ENCODE assay signal across 30 cellular contexts in genomic region chr12:60168441-60168840, GRCh38.
A peak's percentile ranks its signal among the peaks of the same experiment; 100 is the strongest.
DNase-seq lines count a peak whose midpoint lies in the region; ATAC-seq, FAIRE-seq and TF ChIP-seq lines count a peak whose summit lies in the region.
"Had no signal": no experiment of that assay in that cellular context is flagged by ENCODE, and none has a peak within 500 bp of the region (broad histone marks: within the 10 kb centered on the region; RNA-seq: fewer than 3 reads in every experiment).

No MANE protein-coding gene starts in this region.

- H3K27ac ChIP-seq in 22Rv1 = peak overlapping the region; percentile 84
- no peak overlapping the region for H3K27ac ChIP-seq in K562 (ENCODE audit: extremely low read depth, low read depth, low read length)
- no peak overlapping the region for H3K27ac ChIP-seq in CD8-positive, alpha-beta T cell (ENCODE audit: low read depth, low read length)
- H3K27ac ChIP-seq in Peyer's patch = no peak overlapping the region
- H3K27ac ChIP-seq: gastroesophageal sphincter, lower lobe of right lung, neutrophil, SJCRH30, stomach had no signal

- no peaks in the 10 kb centered on the region for H3K36me3 Mint-ChIP-seq in CD8-positive, alpha-beta T cell
- H3K36me3 Mint-ChIP-seq: activated naive CD4-positive, alpha-beta T cell treated with anti-CD3 and anti-CD28 coated beads, Interleukin-2, amount 10 ng/mL, durations not matched to agents 7 days and 5 days; brain; CD8-positive, alpha-beta memory T cell; IgD-negative memory B cell; naive thymus-derived CD4-positive, alpha-beta T cell had no signal

- no peak for TF ChIP-seq EP300 in K562 (IDR thresholded peaks at IDR 0.05; ENCODE audit: low read length)

- H3K4me1 ChIP-seq in K562 (replicated peaks in 1 of 2; ENCODE audit: control insufficient read depth in 2 of 2, insufficient read depth in 2 of 2, low read length in 2 of 2) (no peaks in the 10 kb centered on the region; a peak in 1 of 5 replicates), Peyer's patch (no peaks in the 10 kb centered on the region)
- H3K4me1 ChIP-seq in CD8-positive, alpha-beta T cell (ENCODE audit: insufficient read depth, low read length) = no peaks in the 10 kb centered on the region
- H3K4me1 ChIP-seq: gastroesophageal sphincter, lower lobe of right lung, SJCRH30, stomach had no signal

- H3K4me1 Mint-ChIP-seq in CD8-positive, alpha-beta T cell (ENCODE audit: low read depth) = no peaks in the 10 kb centered on the region
- H3K4me1 Mint-ChIP-seq: activated CD4-positive, alpha-beta T cell treated with anti-CD3 and anti-CD28 coated beads for 36 hours; activated naive CD4-positive, alpha-beta T cell treated with anti-CD3 and anti-CD28 coated beads, Interleukin-2, amount 10 ng/mL, durations not matched to agents 7 days and 5 days; B cell; CD8-positive, alpha-beta memory T cell; IgD-negative memory B cell; naive thymus-derived CD4-positive, alpha-beta T cell had no signal

- H2AFZ ChIP-seq in K562 (ENCODE audit: low read depth, low read length) = 0 out of 2 replicates have a peak overlapping the region, but pooled peaks have one; percentile 14

- H3K4me2 ChIP-seq in K562 (ENCODE audit: insufficient read depth, low read length) = no peak overlapping the region

- no peaks in the 10 kb centered on the region for H3K79me2 ChIP-seq in K562 (ENCODE audit: control insufficient read depth, insufficient read depth, low read length)

- H3K9me3 Mint-ChIP-seq in CD8-positive, alpha-beta T cell = peaks cover 3% of the 10 kb centered on the region
- H3K9me3 Mint-ChIP-seq: brain had no signal

- intact Hi-C loops in K562 (cut with micrococcal nuclease) = no loop called here
- intact Hi-C loops in CD8-positive, alpha-beta T cell (cut with DNase I, micrococcal nuclease) = no loop called here

- in situ Hi-C loops in K562 (cut with MboI) = no loop called here

- no peaks in the 10 kb centered on the region for H3K9me3 ChIP-seq in K562 (replicated peaks; ENCODE audit: control insufficient read depth, insufficient read depth, low read depth, low read length)
- no peaks in the 10 kb centered on the region for H3K9me3 ChIP-seq in CD8-positive, alpha-beta T cell (ENCODE audit: low read length)
- H3K9me3 ChIP-seq in Peyer's patch = no peaks in the 10 kb centered on the region
- H3K9me3 ChIP-seq: gastroesophageal sphincter, lower lobe of right lung, neutrophil, SJCRH30, stomach had no signal

- H3K9me1 ChIP-seq in K562 (ENCODE audit: control insufficient read depth, insufficient read depth, low read length) = no peaks in the 10 kb centered on the region

- TF ChIP-seq RAD21 in K562 (CRISPR knock-in tag; conservative IDR thresholded peaks at IDR 0.05 in 1 of 2, IDR thresholded peaks at IDR 0.05 in 1 of 2) = no peak

- H3K27me3 ChIP-seq in K562 (ENCODE audit: control insufficient read depth in 2 of 2, insufficient read depth in 2 of 2, low read length in 2 of 2) = no peaks in the 10 kb centered on the region
- H3K27me3 ChIP-seq in CD8-positive, alpha-beta T cell (ENCODE audit: insufficient read depth, low read length) = no peaks in the 10 kb centered on the region
- no peaks in the 10 kb centered on the region for H3K27me3 ChIP-seq in Peyer's patch
- H3K27me3 ChIP-seq: gastroesophageal sphincter, neutrophil, SJCRH30, stomach had no signal

- no peak overlapping the region for H3K27ac Mint-ChIP-seq in CD8-positive, alpha-beta T cell
- H3K27ac Mint-ChIP-seq: activated CD4-positive, alpha-beta T cell treated with anti-CD3 and anti-CD28 coated beads for 36 hours; activated CD8-positive, alpha-beta T cell treated with anti-CD3 and anti-CD28 coated beads, Interleukin-2, amount 10 ng/mL, durations not matched to agents 7 days and 5 days; activated naive CD4-positive, alpha-beta T cell treated with anti-CD3 and anti-CD28 coated beads, Interleukin-2, amount 10 ng/mL, durations not matched to agents 7 days and 5 days; B cell; brain; CD8-positive, alpha-beta memory T cell; IgD-negative memory B cell; naive thymus-derived CD4-positive, alpha-beta T cell had no signal

- H3K4me3 ChIP-seq in K562 (no peak overlapping the region), Peyer's patch (no peak overlapping the region)
- H3K4me3 ChIP-seq in CD8-positive, alpha-beta T cell (ENCODE audit: low read depth, low read length) = no peak overlapping the region
- H3K4me3 ChIP-seq: gastroesophageal sphincter, lower lobe of right lung, SJCRH30, stomach had no signal

- WGBS in K562 (ENCODE audit: insufficient coverage, low coverage, missing lambda C conversion rate) = 34% methylated on average over 5 of the region's 5 CpGs

- BruUV-seq in K562 (replicated peaks; lab: Mats Ljungman, UMichigan) = no TSS peak

- CTCF ChIA-PET in K562 (lab: Yijun Ruan, JAX; ENCODE audit: low intra/inter-chr PET ratio) = no interaction called here
- CTCF ChIA-PET in CD8-positive, alpha-beta T cell (lab: Charles Lee) = no interaction called here

- no peaks in the 10 kb centered on the region for H4K20me1 ChIP-seq in K562 (replicated peaks; ENCODE audit: control insufficient read depth, insufficient read depth, low read length)

- TF ChIP-seq POLR2A in K562 (conservative IDR thresholded peaks at IDR 0.05) (no peak), Peyer's patch (IDR thresholded peaks at IDR 0.05) (no peak)

- FAIRE-seq in K562 (lab: Jason Lieb, UNC) = no peak
- FAIRE-seq: GM18507, H1 had no signal

- no peak overlapping the region for H3K4me3 Mint-ChIP-seq in CD8-positive, alpha-beta T cell
- H3K4me3 Mint-ChIP-seq: activated CD4-positive, alpha-beta T cell treated with anti-CD3 and anti-CD28 coated beads for 36 hours; activated CD8-positive, alpha-beta T cell treated with anti-CD3 and anti-CD28 coated beads, Interleukin-2, amount 10 ng/mL, durations not matched to agents 7 days and 5 days; activated naive CD4-positive, alpha-beta T cell treated with anti-CD3 and anti-CD28 coated beads, Interleukin-2, amount 10 ng/mL, durations not matched to agents 7 days and 5 days; B cell; brain; CD8-positive, alpha-beta memory T cell; IgD-negative memory B cell; naive thymus-derived CD4-positive, alpha-beta T cell had no signal

- ATAC-seq in K562 = no peak; the same call in 1 of the 3 replicates
- no peak for ATAC-seq in CD8-positive, alpha-beta T cell
- ATAC-seq: activated CD4-positive, alpha-beta T cell treated with anti-CD3 and anti-CD28 coated beads for 36 hours; activated CD8-positive, alpha-beta T cell treated with anti-CD3 and anti-CD28 coated beads, Interleukin-2, amount 10 ng/mL, durations not matched to agents 7 days and 5 days; gastroesophageal sphincter; lower lobe of right lung; naive thymus-derived CD4-positive, alpha-beta T cell; right cardiac atrium had no signal

- no peaks in the 10 kb centered on the region for H3K27me3 Mint-ChIP-seq in CD8-positive, alpha-beta T cell (ENCODE audit: low read depth)
- H3K27me3 Mint-ChIP-seq: activated CD4-positive, alpha-beta T cell treated with anti-CD3 and anti-CD28 coated beads for 36 hours; activated naive CD4-positive, alpha-beta T cell treated with anti-CD3 and anti-CD28 coated beads, Interleukin-2, amount 10 ng/mL, durations not matched to agents 7 days and 5 days; B cell; CD8-positive, alpha-beta memory T cell; IgD-negative memory B cell; naive thymus-derived CD4-positive, alpha-beta T cell had no signal

- TF ChIP-seq CTCF in 22Rv1 (IDR thresholded peaks at IDR 0.05) (no peak), K562 (IDR thresholded peaks at IDR 0.05 in 2 of 3, conservative IDR thresholded peaks at IDR 0.05 in 1 of 3; ENCODE audit: insufficient read depth in 2 of 3, low read depth in 1 of 3, low read length in 3 of 3) (no peak), Peyer's patch (IDR thresholded peaks at IDR 0.05) (no peak)
- no peak for TF ChIP-seq CTCF in CD8-positive, alpha-beta T cell (IDR thresholded peaks at IDR 0.05)

- DNase-seq in HuH-7 (ENCODE audit: low spot score) (peak; percentile 18), NCI-H748 (lab: John Stamatoyannopoulos, UW; ENCODE audit: unreplicated experiment) (peak; percentile 64), K562 (ENCODE audit: extremely low read depth in 1 of 4, low spot score in 3 of 4) (no peak), Peyer's patch (no peak), cerebellum (ENCODE audit: low spot score) (no peak)
- DNase-seq in CD8-positive, alpha-beta T cell = no peak
- no peak for DNase-seq in activated CD4-positive, alpha-beta T cell treated with anti-CD3 and anti-CD28 coated beads for 4 hours
- DNase-seq: ACHN; activated CD4-positive, alpha-beta T cell treated with anti-CD3 and anti-CD28 coated beads for 36 hours; activated CD8-positive, alpha-beta T cell treated with anti-CD3 and anti-CD28 coated beads, Interleukin-2, amount 10 ng/mL, durations not matched to agents 7 days and 5 days; activated naive CD4-positive, alpha-beta T cell treated with anti-CD3 and anti-CD28 coated beads, Interleukin-2, amount 10 ng/mL, durations not matched to agents 7 days and 5 days; CD8-positive, alpha-beta memory T cell; EL; lower lobe of right lung; naive thymus-derived CD4-positive, alpha-beta T cell; NCI-H1417; NCI-H2107; NCI-H446 treated with DMSO at 0.1 percent for 48 hours; right cardiac atrium; SJCRH30; stomach; SW 1271 had no signal

- no peak overlapping the region for H3K9ac ChIP-seq in K562 (ENCODE audit: insufficient read depth in 1 of 2, low read depth in 2 of 2, low read length in 2 of 2)

- H3K36me3 ChIP-seq in K562 (ENCODE audit: control insufficient read depth, insufficient read depth, low read length) (no peaks in the 10 kb centered on the region), Peyer's patch (no peaks in the 10 kb centered on the region)
- H3K36me3 ChIP-seq in CD8-positive, alpha-beta T cell (ENCODE audit: insufficient read depth, low read length) = no peaks in the 10 kb centered on the region
- H3K36me3 ChIP-seq: gastroesophageal sphincter, lower lobe of right lung, neutrophil, SJCRH30, stomach had no signal

- POLR2A ChIA-PET in K562 (lab: Yijun Ruan, JAX) = interaction anchor here (0.6 kb wide), 1 partner anchor 12 kb away, joined by 3 read pairs; no protein-coding TSS in a partner anchor
- POLR2A ChIA-PET in CD8-positive, alpha-beta T cell (lab: Charles Lee) = no interaction called here

TF ChIP-seq in K562, 482 proteins besides CTCF, POLR2A, EP300 and RAD21 (continues in another document):
- TF ChIP-seq DDX20 (tag; IDR thresholded peaks at IDR 0.05; ENCODE audit: low read depth) = no peak
- no peak for TF ChIP-seq SP1 (CRISPR knock-in tag; IDR thresholded peaks at IDR 0.05)
- TF ChIP-seq LCOR (CRISPR knock-in tag; IDR thresholded peaks at IDR 0.05) = no peak
- no peak for TF ChIP-seq ESRRB (CRISPR knock-in tag; IDR thresholded peaks at IDR 0.05; ENCODE audit: borderline replicate concordance)
- 0 out of 4 replicates have a peak, but pooled peaks of 1 of the 2 experiments have one; percentile 18 for TF ChIP-seq KDM1A (IDR thresholded peaks at IDR 0.05)
- TF ChIP-seq POU5F1 (IDR thresholded peaks at IDR 0.05; ENCODE audit: borderline replicate concordance, low read depth, low read length, partially characterized antibody) = no peak
- TF ChIP-seq ARID1B (IDR thresholded peaks at IDR 0.05) = peak; percentile 17; the same call in 1 of the 2 replicates
- TF ChIP-seq JUND (IDR thresholded peaks at IDR 0.05; ENCODE audit: borderline replicate concordance, low read depth, low read length) = no peak
- TF ChIP-seq JUND (tag; IDR thresholded peaks at IDR 0.05; ENCODE audit: borderline replicate concordance, low read depth, low read length) = no peak
- TF ChIP-seq ZNF384 (IDR thresholded peaks at IDR 0.05; ENCODE audit: low read depth, low read length) = no peak

Comparison
In these comparisons a context has a peak if more than half of its experiments do, and no peak if none do; other contexts are left out.
1. DNase-seq: peak in HuH-7 (single experiment) and NCI-H748 (single experiment); none in K562 (0 of 4), CD8-positive, alpha-beta T cell (0 of 7), activated CD4-positive, alpha-beta T cell treated with anti-CD3 and anti-CD28 coated beads for 4 hours (0 of 2), Peyer's patch (0 of 3) and cerebellum (single experiment).